In the genomic region with DNA sequence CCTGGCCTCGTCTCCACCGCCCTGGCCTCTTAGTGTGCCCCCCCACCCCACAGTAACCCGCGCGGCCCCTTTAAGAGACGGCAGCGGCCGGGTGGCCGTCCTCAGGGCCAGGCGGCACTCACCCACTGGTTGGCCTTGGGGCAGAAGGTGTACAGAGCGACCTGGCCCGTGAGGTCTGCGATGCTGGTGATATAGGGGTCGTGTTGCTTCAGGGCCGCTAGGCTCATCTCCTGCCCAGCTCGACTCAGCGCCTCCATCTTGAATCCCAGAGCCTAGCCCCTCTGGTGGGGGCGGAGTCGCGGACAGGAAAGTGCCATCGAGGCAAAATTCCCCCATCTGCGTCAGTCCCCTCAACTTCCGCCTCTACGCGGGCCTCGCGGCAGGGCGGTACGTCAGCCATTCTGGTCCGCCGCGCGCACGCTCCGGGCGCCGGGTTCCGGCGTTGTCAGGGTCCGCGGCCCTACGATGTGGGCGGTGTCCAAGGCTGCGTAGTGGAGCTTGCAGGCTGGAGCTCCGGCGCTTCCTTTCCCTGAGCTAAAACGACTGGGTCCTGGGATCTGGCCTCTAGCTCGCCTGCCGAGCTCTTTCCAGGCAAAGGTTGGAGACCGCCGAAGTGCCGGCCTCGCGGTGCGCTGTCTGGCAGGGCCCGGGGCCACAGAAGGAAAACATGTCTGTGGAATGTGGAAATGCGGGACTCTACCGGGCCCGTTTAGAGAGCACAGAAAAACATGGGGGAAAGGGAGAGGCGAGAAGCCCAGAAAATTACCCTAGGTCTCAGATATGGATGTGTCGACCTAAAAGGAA, we compare ENCODE assay signal across 8 cellular contexts. TPM values are rescaled to one million over a fixed set of nuclear protein-coding genes. Genes with fewer than 3 reads are reported as not detected.
DNase-seq lines count a peak whose midpoint lies in the region; ATAC-seq and TF ChIP-seq lines count a peak whose summit lies in the region.

A gene (minus strand): TSS at position 283 of the 804 bp plus-strand sequence. CDS start 26 bp downstream, at position 257.

- ATAC-seq in GM19035 (IDR thresholded peaks at IDR 0.05; ENCODE audit: unreplicated experiment) (peak; percentile 97), HG03354 (IDR thresholded peaks at IDR 0.05; ENCODE audit: poor library complexity, severe bottlenecking, unreplicated experiment) (peak; percentile 96)

- DNase-seq in AG20443 (ENCODE audit: low spot score) (peak; percentile 97), NCI-H510A (lab: John Stamatoyannopoulos, UW) (peak; percentile 91), chondrocyte (ENCODE audit: low spot score) (peak; percentile 98), kidney epithelial cell (ENCODE audit: low read depth) (peak; percentile 79)
- peak; percentile 91 for DNase-seq in activated CD4-positive, alpha-beta T cell treated with anti-CD3 and anti-CD28 coated beads for 1 hour
- DNase-seq in stimulated activated CD4-positive, alpha-beta T cell treated with anti-CD3 and anti-CD28 coated beads, Interleukin-15, amount 100 ng/mL, for 48 hours (ENCODE audit: low read depth in 2 of 2): peak; percentile 90 to 93

- H3K36me3 ChIP-seq in kidney epithelial cell (ENCODE audit: control insufficient read depth, insufficient read depth, low read length): no peaks in the 10 kb centered on the region

- peaks cover 28% of the 10 kb centered on the region for H3K4me1 Mint-ChIP-seq in chondrocyte (ENCODE audit: low read depth)

- H3K4me3 ChIP-seq in kidney epithelial cell (ENCODE audit: low read depth, low read length): peak within 1 kb of the TSS; percentile 78

- no peaks in the 10 kb centered on the region for H3K9me3 Mint-ChIP-seq in chondrocyte (ENCODE audit: low read depth)

- H3K36me3 Mint-ChIP-seq in chondrocyte (ENCODE audit: low read depth): peaks cover 7% of the 10 kb centered on the region

- H3K27me3 Mint-ChIP-seq in chondrocyte (ENCODE audit: low read depth): no peaks in the 10 kb centered on the region

- TF ChIP-seq CTCF in chondrocyte (IDR thresholded peaks at IDR 0.05) (peak; percentile 4), kidney epithelial cell (IDR thresholded peaks at IDR 0.05; ENCODE audit: insufficient read depth, low read length, poor library complexity, severe bottlenecking) (no peak)

- no peaks in the 10 kb centered on the region for H3K27me3 ChIP-seq in kidney epithelial cell (ENCODE audit: control insufficient read depth, insufficient read depth, low read length)

- peak within 1 kb of the TSS; percentile 100 for H3K27ac Mint-ChIP-seq in chondrocyte (ENCODE audit: unreplicated experiment)

- H3K4me3 Mint-ChIP-seq in chondrocyte (ENCODE audit: unreplicated experiment): peak within 1 kb of the TSS; percentile 96

RNA-seq across cellular contexts. Expression of the gene that starts here (rescaled TPM):
- 15.6 to 17.7 TPM (median 17.2 TPM) in 3 replicates for total RNA-seq in chondrocyte
- 15.6 and 21.0 TPM in 2 replicates for total RNA-seq in kidney epithelial cell

Comparison
In these comparisons a context has a peak if more than half of its experiments do, and no peak if none do; other contexts are left out.
1. Peak in every context shown above with its lines: DNase-seq, ATAC-seq and H3K4me3 ChIP-seq.